8 cellular contexts compared by ENCODE assay signal in the genomic region with DNA sequence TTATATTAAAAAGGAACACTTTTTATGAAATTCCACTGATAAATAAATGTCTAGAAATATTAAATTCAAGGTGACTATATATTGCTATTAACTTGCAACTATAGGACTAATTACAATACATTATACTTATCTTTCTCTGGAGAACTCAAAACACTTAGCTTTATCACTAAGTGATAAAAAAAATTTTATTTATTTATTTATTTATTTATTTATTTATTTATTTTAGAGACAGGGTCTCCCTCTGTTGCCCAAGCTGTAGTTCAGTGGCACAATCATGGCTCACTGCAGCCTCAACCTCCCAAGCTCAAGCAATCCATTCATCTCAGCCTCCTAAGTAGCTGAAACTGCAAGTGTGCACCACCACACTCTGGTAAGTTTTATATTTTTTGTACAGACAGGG.
"Had no signal": no experiment of that assay in that cellular context is flagged by ENCODE, and none has a peak within 500 bp of the region (broad histone marks: within the 10 kb centered on the region; RNA-seq: fewer than 3 reads in every experiment).

No MANE protein-coding gene starts in this region.

- DNase-seq: GDM1, GF-D8 had no signal

- FAIRE-seq: G401.6, GM12878, GM12891, GM12892, GM18507, GM19239 had no signal

- H3K4me3 ChIP-seq: GM12878 had no signal

- ATAC-seq: GM12878 had no signal
